30 cellular contexts compared by ENCODE assay signal in the genomic region with DNA sequence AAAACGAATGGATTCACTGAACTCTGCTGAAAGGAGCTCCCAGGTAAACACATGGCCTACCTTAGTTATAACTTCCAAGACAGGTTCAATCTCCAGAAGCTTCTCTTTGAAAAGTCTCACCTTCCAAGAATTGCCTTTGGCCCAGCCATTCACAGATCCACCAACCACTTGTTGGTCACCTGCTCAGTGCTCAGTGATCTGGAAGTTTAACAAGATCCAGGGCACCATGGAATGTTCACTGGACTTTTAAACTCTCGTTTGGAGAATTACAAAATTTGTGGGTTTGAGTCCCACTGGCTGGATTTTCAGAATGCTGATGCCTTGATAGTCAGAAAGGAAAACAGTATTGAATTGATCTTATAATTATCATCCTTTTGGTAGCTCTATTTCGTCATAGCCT. TPM values are rescaled to one million over a fixed set of nuclear protein-coding genes. Genes with fewer than 3 reads are reported as not detected.
"Had no signal": no experiment of that assay in that cellular context is flagged by ENCODE, and none has a peak within 500 bp of the region (broad histone marks: within the 10 kb centered on the region; RNA-seq: fewer than 3 reads in every experiment).

No MANE protein-coding gene starts in this region.

- H3K36me3 ChIP-seq: ascending aorta, breast epithelium, cardiac muscle cell, colonic mucosa, WERI-Rb-1 had no signal

- H3K27ac ChIP-seq: ascending aorta, breast epithelium, cardiac muscle cell, colonic mucosa, epithelial cell of prostate, WERI-Rb-1 had no signal

- H3K4me3 ChIP-seq: ascending aorta, breast epithelium, cardiac muscle cell, colonic mucosa had no signal

- DNase-seq: activated B cell treated with CpG ODN at 0.5 μM for 24 hours; activated CD4-positive, alpha-beta memory T cell treated with anti-CD3 and anti-CD28 coated beads for 36 hours; activated CD4-positive, alpha-beta T cell treated with anti-CD3 and anti-CD28 coated beads, Interleukin-2, amount 10 ng/mL, durations not matched to agents 24 days and 14 days; activated CD8-positive, alpha-beta memory T cell treated with anti-CD3 and anti-CD28 coated beads, Interleukin-2, amount 10 ng/mL, durations not matched to agents 7 days and 5 days; activated CD8-positive, alpha-beta memory T cell treated with anti-CD3 and anti-CD28 coated beads, Interleukin-2, amount 50 U/mL, for 4 hours; activated CD8-positive, alpha-beta T cell treated with anti-CD3 and anti-CD28 coated beads, Interleukin-2, amount 10 ng/mL, durations not matched to agents 7 days and 5 days; activated gamma-delta T cell; activated naive CD4-positive, alpha-beta T cell; activated naive CD4-positive, alpha-beta T cell treated with anti-CD3 and anti-CD28 coated beads, Interleukin-2, amount 10 ng/mL, durations not matched to agents 7 days and 5 days; activated naive CD8-positive, alpha-beta T cell treated with anti-CD3 and anti-CD28 coated beads, Interleukin-2, amount 10 ng/mL, durations not matched to agents 7 days and 5 days; activated T-cell treated with anti-CD3 and anti-CD28 coated beads, Interleukin-2, amount 50 U/mL, for 1 hour; activated T-cell treated with anti-CD3 and anti-CD28 coated beads, Interleukin-2, amount 50 U/mL, for 48 hours; central memory CD4-positive, alpha-beta T cell; cerebellar nuclear complex; colonic mucosa; effector CD8-positive, alpha-beta T cell; head of caudate nucleus; T-helper 1 cell; T-helper 17 cell; T1000; WERI-Rb-1 had no signal

- ATAC-seq: activated CD4-positive, CD25-positive, alpha-beta regulatory T cell treated with anti-CD3 and anti-CD28 coated beads, Interleukin-2, amount 50 U/mL, for 24 hours; activated CD8-positive, alpha-beta memory T cell treated with anti-CD3 and anti-CD28 coated beads, Interleukin-2, amount 10 ng/mL, durations not matched to agents 7 days and 5 days; activated CD8-positive, alpha-beta T cell treated with anti-CD3 and anti-CD28 coated beads, Interleukin-2, amount 10 ng/mL, durations not matched to agents 7 days and 5 days; activated naive CD4-positive, alpha-beta T cell treated with anti-CD3 and anti-CD28 coated beads, Interleukin-2, amount 50 U/mL, for 72 hours; T-helper 17 cell had no signal

- H3K4me1 ChIP-seq: ascending aorta, breast epithelium, colonic mucosa had no signal

- H3K9me3 ChIP-seq: ascending aorta, breast epithelium, colonic mucosa had no signal

- H3K27me3 ChIP-seq: ascending aorta, breast epithelium, cardiac muscle cell, colonic mucosa had no signal

RNA-seq across cellular contexts. Expression of a gene that starts 9.4 kb away (rescaled TPM):
- total RNA-seq: activated B cell treated with CpG ODN at 0.5 μM for 24 hours; activated CD4-positive, alpha-beta memory T cell treated with anti-CD3 and anti-CD28 coated beads for 36 hours; activated CD4-positive, alpha-beta T cell treated with anti-CD3 and anti-CD28 coated beads, Interleukin-2, amount 10 ng/mL, durations not matched to agents 24 days and 14 days; activated CD8-positive, alpha-beta memory T cell treated with anti-CD3 and anti-CD28 coated beads for 36 hours; activated CD8-positive, alpha-beta memory T cell treated with anti-CD3 and anti-CD28 coated beads, Interleukin-2, amount 10 ng/mL, durations not matched to agents 7 days and 5 days; activated CD8-positive, alpha-beta T cell treated with anti-CD3 and anti-CD28 coated beads, Interleukin-2, amount 10 ng/mL, durations not matched to agents 7 days and 5 days; activated naive CD4-positive, alpha-beta T cell treated with anti-CD3 and anti-CD28 coated beads, Interleukin-2, amount 50 U/mL, for 72 hours; activated naive CD8-positive, alpha-beta T cell treated with anti-CD3 and anti-CD28 coated beads, Interleukin-2, amount 10 ng/mL, durations not matched to agents 7 days and 5 days; activated T-helper 1 cell treated with anti-CD3 and anti-CD28 coated beads, Interleukin-12 subunit alpha, Interleukin-12 subunit beta, Interleukin-2, Interleukin-4 antibody, amounts not matched to agents 30 ng/mL and 10 ng/mL and 1 ng/mL, durations not matched to agents 14 hours and 24 hours and 36 hours; dermis microvascular lymphatic vessel endothelial cell had no signal
